In the genomic region with DNA sequence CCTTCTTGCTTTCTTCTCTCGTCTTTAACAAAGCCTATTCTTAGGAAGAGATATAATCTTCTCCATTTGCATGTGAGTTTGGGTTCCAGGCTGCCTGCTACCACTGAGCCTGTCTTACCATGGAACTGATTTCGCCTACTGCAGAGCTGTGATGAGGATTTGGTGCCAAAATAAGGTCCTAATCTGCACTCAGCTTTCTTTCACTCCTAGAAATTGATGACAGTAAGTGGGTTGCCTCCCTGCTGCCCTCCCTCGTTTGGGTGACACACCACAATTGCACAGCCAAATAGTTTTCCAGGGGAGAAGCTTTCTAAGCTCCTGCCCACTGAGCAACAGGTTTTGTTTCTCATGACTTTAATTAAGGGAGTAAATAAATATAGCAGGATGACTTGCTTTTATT, we compare ENCODE assay signal across 25 cellular contexts. TPM values are rescaled to one million over a fixed set of nuclear protein-coding genes. Genes with fewer than 3 reads are reported as not detected.
"Had no signal": no experiment of that assay in that cellular context is flagged by ENCODE, and none has a peak within 500 bp of the region (broad histone marks: within the 10 kb centered on the region; RNA-seq: fewer than 3 reads in every experiment).

No MANE protein-coding gene starts in this region.

- H3K4me3 Mint-ChIP-seq: IgD-negative memory B cell had no signal

- H3K4me1 Mint-ChIP-seq: IgD-negative memory B cell had no signal

- H3K4me3 ChIP-seq: K562 had no signal

- H3K27ac Mint-ChIP-seq: IgD-negative memory B cell had no signal

- H3K9ac ChIP-seq: KMS-11, SK-N-SH had no signal

- DNase-seq: Kasumi-1, MM.1S, NCI-H1092 treated with DMSO at 0.1 percent for 48 hours, NCI-H1436, NCI-H187, NCI-H2029, NCI-H2081 treated with DMSO at 0.1 percent for 48 hours, NCI-H2171, NCI-H226, NCI-H524, NCI-H526 treated with DMSO at 0.1 percent for 48 hours, NCI-H748 treated with DMSO at 0.1 percent for 48 hours, RPMI8226, SHP77, SW 1271 had no signal

- H3K27ac ChIP-seq: HL-60, KMS-11 had no signal

- ATAC-seq: K562 had no signal

- H3K9me3 ChIP-seq: SK-N-SH had no signal

- FAIRE-seq: HTR-8/SVneo, K562, RCC 7860 had no signal

- H3K4me2 ChIP-seq: KMS-11, SK-N-SH had no signal

- H3K36me3 Mint-ChIP-seq: IgD-negative memory B cell had no signal

RNA-seq across cellular contexts. Expression of a gene that starts 25.1 kb away (rescaled TPM):
- total RNA-seq: K562, M059J, NCI-H460, SK-MEL-5 had no signal
- polyA plus RNA-seq: IgD-negative memory B cell, K562 had no signal
